Comparison of ENCODE assay signal across 12 cellular contexts in the genomic region with DNA sequence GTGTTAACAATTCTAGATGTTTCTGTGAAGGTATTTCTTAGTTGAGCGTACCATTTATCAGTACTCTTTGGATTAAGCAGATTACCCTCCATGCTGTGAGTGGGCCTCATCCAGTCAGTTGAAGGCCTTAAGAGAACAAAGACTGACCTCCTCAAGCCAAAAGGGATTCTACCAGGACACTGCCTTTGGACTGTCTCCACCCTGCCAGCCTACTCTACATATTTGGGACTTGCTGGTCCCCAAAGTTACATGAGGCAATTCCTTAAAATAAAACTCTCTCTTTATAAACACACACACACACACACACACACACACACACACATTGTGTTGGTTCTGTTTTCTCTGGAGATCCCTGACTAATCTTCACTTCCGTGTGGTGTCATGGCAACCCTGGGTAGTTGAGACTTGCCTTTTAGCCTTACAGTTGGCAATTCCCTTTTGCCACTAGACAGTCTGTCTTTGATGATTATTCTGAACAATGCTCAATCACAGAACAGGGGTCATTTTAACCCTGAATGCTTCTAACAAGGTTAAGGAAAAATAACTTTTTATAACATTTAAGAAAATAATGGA. TPM values are rescaled to one million over a fixed set of nuclear protein-coding genes. Genes with fewer than 3 reads are reported as not detected.
DNase-seq lines count a peak whose midpoint lies in the region; TF ChIP-seq lines count a peak whose summit lies in the region.
"Had no signal": no experiment of that assay in that cellular context is flagged by ENCODE, and none has a peak within 500 bp of the region (broad histone marks: within the 10 kb centered on the region; RNA-seq: fewer than 3 reads in every experiment).

No MANE protein-coding gene starts in this region.

- no peaks in the 10 kb centered on the region for H3K9me3 ChIP-seq in osteoblast (ENCODE audit: low read depth, low read length)
- no peaks in the 10 kb centered on the region for H3K9me3 ChIP-seq in suprapubic skin

- no peak for TF ChIP-seq EP300 in suprapubic skin (IDR thresholded peaks at IDR 0.05)

- DNase-seq in GM04504 (ENCODE audit: low read depth) (peak; percentile 21), NCI-H69 (lab: John Stamatoyannopoulos, UW) (peak; percentile 60), dedifferentiated amniotic fluid mesenchymal stem cell (ENCODE audit: extremely low spot score) (peak; percentile 68), osteoblast (ENCODE audit: insufficient read length, low spot score, missing footprints) (peak; percentile 92), suprapubic skin (ENCODE audit: low spot score in 2 of 2) (no peak), glutamatergic neuron (no peak), NCI-H345 (lab: John Stamatoyannopoulos, UW) (no peak), hippocampal formation (lab: John Stamatoyannopoulos, UW) (no peak)
- DNase-seq: Caco-2, NCI-H82, T-helper 17 cell had no signal

- H3K36me3 Mint-ChIP-seq in glutamatergic neuron (ENCODE audit: unreplicated experiment): peaks cover 10% of the 10 kb centered on the region

- H3K27ac ChIP-seq in osteoblast (ENCODE audit: low read depth, low read length) (peak overlapping the region; percentile 14), suprapubic skin (no peak overlapping the region)

- H3K9me3 Mint-ChIP-seq in glutamatergic neuron (ENCODE audit: unreplicated experiment): peaks cover 5% of the 10 kb centered on the region

- peaks cover 3% of the 10 kb centered on the region for H3K27me3 Mint-ChIP-seq in glutamatergic neuron (ENCODE audit: unreplicated experiment)
- H3K27me3 Mint-ChIP-seq: T-helper 17 cell had no signal

- no peaks in the 10 kb centered on the region for H3K79me2 ChIP-seq in osteoblast (ENCODE audit: insufficient read depth, low read length)

- H3K4me2 ChIP-seq in osteoblast (ENCODE audit: insufficient read depth, low read length): no peak overlapping the region

- TF ChIP-seq POLR2A in suprapubic skin (IDR thresholded peaks at IDR 0.05): no peak

- H3K36me3 ChIP-seq in osteoblast (ENCODE audit: insufficient read depth, low read length) (no peaks in the 10 kb centered on the region), suprapubic skin (no peaks in the 10 kb centered on the region)

- 57% methylated on average over 2 of the region's 2 CpGs for WGBS in suprapubic skin

- peaks cover 19% of the 10 kb centered on the region for H3K4me1 Mint-ChIP-seq in glutamatergic neuron (ENCODE audit: low read depth, unreplicated experiment)
- H3K4me1 Mint-ChIP-seq: IgD-negative memory B cell, T-helper 17 cell had no signal

- TF ChIP-seq CTCF in osteoblast (IDR thresholded peaks at IDR 0.05; ENCODE audit: extremely low read depth, low read depth, low read length) (no peak), suprapubic skin (IDR thresholded peaks at IDR 0.05) (no peak), glutamatergic neuron (IDR thresholded peaks at IDR 0.05; ENCODE audit: partially characterized antibody, unreplicated experiment) (no peak)

- no peak overlapping the region for H3K27ac Mint-ChIP-seq in glutamatergic neuron (ENCODE audit: unreplicated experiment)
- H3K27ac Mint-ChIP-seq: IgD-negative memory B cell, T-helper 17 cell had no signal

- no peaks in the 10 kb centered on the region for H4K20me1 ChIP-seq in osteoblast (ENCODE audit: insufficient read depth, low read length)

- H3K4me1 ChIP-seq in osteoblast (ENCODE audit: insufficient read depth, low read length) (no peaks in the 10 kb centered on the region), suprapubic skin (no peaks in the 10 kb centered on the region)

- H3K27me3 ChIP-seq in osteoblast (ENCODE audit: insufficient read depth, low read length) (no peaks in the 10 kb centered on the region), suprapubic skin (no peaks in the 10 kb centered on the region)

- peak overlapping the region; percentile 30 for H2AFZ ChIP-seq in osteoblast (ENCODE audit: low read length)

- no peak overlapping the region for H3K4me3 ChIP-seq in osteoblast (ENCODE audit: insufficient read depth, low read length)
- H3K4me3 ChIP-seq in suprapubic skin: no peak overlapping the region

- H3K4me3 Mint-ChIP-seq in glutamatergic neuron (ENCODE audit: unreplicated experiment): no peak overlapping the region
- H3K4me3 Mint-ChIP-seq: IgD-negative memory B cell, T-helper 17 cell had no signal

RNA-seq across cellular contexts. Expression of a gene that starts 32.2 kb away (rescaled TPM):
- total RNA-seq in osteoblast: 4.1 and 5.1 TPM in 2 replicates
- 1 to 10 TPM; 1.2 to 2.8 (median 1.8) TPM for total RNA-seq in suprapubic skin
- 5.1 TPM for total RNA-seq in glutamatergic neuron (ENCODE audit: unreplicated experiment)
- total RNA-seq: T-helper 17 cell had no signal

Comparison
In these comparisons a context has a peak if more than half of its experiments do, and no peak if none do; other contexts are left out.
1. DNase-seq: peak in GM04504 (single experiment), NCI-H69 (single experiment), dedifferentiated amniotic fluid mesenchymal stem cell (single experiment) and osteoblast (single experiment); none in suprapubic skin (0 of 2), glutamatergic neuron (single experiment), NCI-H345 (single experiment) and hippocampal formation (0 of 2).